In genomic region chr19:41230067-41230857, GRCh38 we compare ENCODE assay signal across 25 cellular contexts. TPM values are rescaled to one million over a fixed set of nuclear protein-coding genes. Genes with fewer than 3 reads are reported as not detected.
"Had no signal": no experiment of that assay in that cellular context is flagged by ENCODE, and none has a peak within 500 bp of the region (broad histone marks: within the 10 kb centered on the region; RNA-seq: fewer than 3 reads in every experiment).

No MANE protein-coding gene starts in this region.

- H3K27me3 ChIP-seq: body of pancreas, sigmoid colon, uterus had no signal

- ATAC-seq: activated CD8-positive, alpha-beta T cell treated with anti-CD3 and anti-CD28 coated beads, Interleukin-2, amount 10 ng/mL, durations not matched to agents 7 days and 5 days; activated naive CD4-positive, alpha-beta T cell treated with anti-CD3 and anti-CD28 coated beads, Interleukin-2, amount 50 U/mL, for 72 hours; body of pancreas; gastrocnemius medialis; heart left ventricle; left colon; lower lobe of right lung had no signal

- H3K36me3 ChIP-seq: gastrocnemius medialis, uterus had no signal

- H3K36me3 Mint-ChIP-seq: activated naive CD4-positive, alpha-beta T cell treated with anti-CD3 and anti-CD28 coated beads, Interleukin-2, amount 50 U/mL, for 72 hours had no signal

- H3K9me3 ChIP-seq: body of pancreas, gastrocnemius medialis, heart left ventricle, lower lobe of right lung, sigmoid colon, thoracic aorta, uterus had no signal

- H3K4me3 Mint-ChIP-seq: activated CD4-positive, alpha-beta T cell treated with anti-CD3 and anti-CD28 coated beads, Interleukin-2, amount 10 ng/mL, durations not matched to agents 24 days and 14 days; activated CD8-positive, alpha-beta T cell treated with anti-CD3 and anti-CD28 coated beads, Interleukin-2, amount 10 ng/mL, durations not matched to agents 7 days and 5 days; central memory CD8-positive, alpha-beta T cell had no signal

- H3K27ac ChIP-seq: body of pancreas, gastrocnemius medialis, lower lobe of right lung, sigmoid colon, thoracic aorta had no signal

- H3K27ac Mint-ChIP-seq: activated CD4-positive, alpha-beta T cell treated with anti-CD3 and anti-CD28 coated beads, Interleukin-2, amount 10 ng/mL, durations not matched to agents 24 days and 14 days; activated CD8-positive, alpha-beta T cell treated with anti-CD3 and anti-CD28 coated beads, Interleukin-2, amount 10 ng/mL, durations not matched to agents 7 days and 5 days; activated naive CD4-positive, alpha-beta T cell treated with anti-CD3 and anti-CD28 coated beads, Interleukin-2, amount 50 U/mL, for 72 hours had no signal

- H3K9me3 Mint-ChIP-seq: activated CD4-positive, alpha-beta T cell treated with anti-CD3 and anti-CD28 coated beads, Interleukin-2, amount 10 ng/mL, durations not matched to agents 24 days and 14 days; activated naive CD4-positive, alpha-beta T cell treated with anti-CD3 and anti-CD28 coated beads, Interleukin-2, amount 50 U/mL, for 72 hours; central memory CD8-positive, alpha-beta T cell had no signal

- H3K4me3 ChIP-seq: body of pancreas, coronary artery, gastrocnemius medialis, heart left ventricle, lower lobe of right lung, sigmoid colon, thoracic aorta, uterus had no signal

- DNase-seq: activated CD4-positive, alpha-beta T cell treated with anti-CD3 and anti-CD28 coated beads, Interleukin-2, amount 10 ng/mL, durations not matched to agents 24 days and 14 days; activated CD4-positive, CD25-positive, alpha-beta regulatory T cell; activated CD8-positive, alpha-beta memory T cell treated with anti-CD3 and anti-CD28 coated beads, Interleukin-2, amount 50 U/mL, for 4 hours; activated CD8-positive, alpha-beta T cell treated with anti-CD3 and anti-CD28 coated beads, Interleukin-2, amount 10 ng/mL, durations not matched to agents 7 days and 5 days; activated gamma-delta T cell; activated T-cell treated with anti-CD3 and anti-CD28 coated beads, Interleukin-2, amount 50 U/mL, for 48 hours; amniotic stem cell; body of pancreas; effector CD4-positive, alpha-beta T cell; gastrocnemius medialis; heart left ventricle; left colon; lower lobe of right lung; midbrain; sigmoid colon; stimulated activated CD4-positive, alpha-beta T cell treated with anti-CD3 and anti-CD28 coated beads, Interleukin-1b, Interleukin-23, amount 100 ng/mL, for 48 hours; T-helper 2 cell; uterus had no signal

RNA-seq across cellular contexts. Expression of gene AXL, which starts 11.2 kb away (rescaled TPM):
- total RNA-seq: activated CD8-positive, alpha-beta T cell treated with anti-CD3 and anti-CD28 coated beads, Interleukin-2, amount 10 ng/mL, durations not matched to agents 7 days and 5 days had no signal

RNA-seq across cellular contexts. Expression of gene CYP2S1, which starts 37.2 kb away (rescaled TPM):
- total RNA-seq: myocyte, osteocyte had no signal
- polyA plus RNA-seq: neural cell had no signal
